ENCODE assay signal across 12 cellular contexts in genomic region chr2:48332286-48332685, GRCh38. TPM values are rescaled to one million over a fixed set of nuclear protein-coding genes. Genes with fewer than 3 reads are reported as not detected.
A peak's percentile ranks its signal among the peaks of the same experiment; 100 is the strongest.
DNase-seq lines count a peak whose midpoint lies in the region; ATAC-seq lines count a peak whose summit lies in the region.
"Had no signal": no experiment of that assay in that cellular context is flagged by ENCODE, and none has a peak within 500 bp of the region (broad histone marks: within the 10 kb centered on the region; RNA-seq: fewer than 3 reads in every experiment).

No MANE protein-coding gene starts in this region.

- H4K20me1 ChIP-seq in BLaER1 treated with 17β-estradiol and CSF1 and Interleukin-3, amounts not matched to agents 10 nM and 100 nM: peaks cover 0 to 47% (median 22%) of the 10 kb centered on the region in 11 experiments; a peak in 14 of 22 replicates

- intact Hi-C loops in right cardiac atrium (cut with DNase I): no loop called here

- DNase-seq in RPMI7951 (ENCODE audit: low read depth): peak; percentile 26
- DNase-seq in right cardiac atrium: no peak
- no peak for DNase-seq in activated gamma-delta T cell (lab: John Stamatoyannopoulos, UW)
- no peak for DNase-seq in activated CD8-positive, alpha-beta memory T cell treated with anti-CD3 and anti-CD28 coated beads, Interleukin-2, amount 50 U/mL, for 48 hours
- no peak for DNase-seq in GDM1 (lab: John Stamatoyannopoulos, UW)
- DNase-seq: activated CD4-positive, CD25-positive, alpha-beta regulatory T cell treated with anti-CD3 and anti-CD28 coated beads, Interleukin-2, amount 50 U/mL, for 72 hours; central memory CD4-positive, alpha-beta T cell; NCI-H1694 treated with DMSO at 0.1 percent for 48 hours; stimulated activated CD4-positive, alpha-beta T cell treated with anti-CD3 and anti-CD28 coated beads, Interleukin-4, amount 100 ng/mL, for 4 hours had no signal

- H3K27me3 ChIP-seq in BLaER1 treated with 17β-estradiol and CSF1 and Interleukin-3, amounts not matched to agents 10 nM and 100 nM: no peaks in the 10 kb centered on the region
- no peaks in the 10 kb centered on the region for H3K27me3 ChIP-seq in right cardiac atrium (ENCODE audit: control insufficient read depth, insufficient read depth)

- ATAC-seq in GM21825 (IDR thresholded peaks at IDR 0.05; ENCODE audit: unreplicated experiment): peak; percentile 44
- peak in 1 of 2 donors; percentile 28 for ATAC-seq in right cardiac atrium
- no peak for ATAC-seq in GM18907 (IDR thresholded peaks at IDR 0.05; ENCODE audit: unreplicated experiment)

- H3K27ac ChIP-seq in BLaER1 treated with 17β-estradiol and CSF1 and Interleukin-3, amounts not matched to agents 10 nM and 100 nM: peak overlapping the region in 6 of 11 experiments; percentile 15 to 66 (median 42); a peak in 10 of 22 replicates
- no peak overlapping the region for H3K27ac ChIP-seq in right cardiac atrium (ENCODE audit: low read length)

- H3K4me2 ChIP-seq in BLaER1 treated with 17β-estradiol and CSF1 and Interleukin-3, amounts not matched to agents 10 nM and 100 nM: peak overlapping the region in 5 of 11 experiments; percentile 35 to 68 (median 52); a peak in 8 of 22 replicates

- peaks cover 2 to 26% (median 20%) of the 10 kb centered on the region in 11 experiments; a peak in 18 of 22 replicates for H3K9me3 ChIP-seq in BLaER1 treated with 17β-estradiol and CSF1 and Interleukin-3, amounts not matched to agents 10 nM and 100 nM (replicated peaks in 1 of 11)
- no peaks in the 10 kb centered on the region for H3K9me3 ChIP-seq in right cardiac atrium (ENCODE audit: control insufficient read depth, low read length)

- H3K36me3 ChIP-seq in BLaER1 treated with 17β-estradiol and CSF1 and Interleukin-3, amounts not matched to agents 10 nM and 100 nM: peaks cover 8 to 40% (median 29%) of the 10 kb centered on the region in 11 experiments; a peak in 19 of 22 replicates

- H3K9ac ChIP-seq in BLaER1 treated with 17β-estradiol and CSF1 and Interleukin-3, amounts not matched to agents 10 nM and 100 nM: no peak overlapping the region

- WGBS in right cardiac atrium: 35% methylated on average over 5 of the region's 5 CpGs

- H3K4me1 ChIP-seq in BLaER1 treated with 17β-estradiol and CSF1 and Interleukin-3, amounts not matched to agents 10 nM and 100 nM: peaks cover 20 to 57% (median 34%) of the 10 kb centered on the region in 10 experiments
- H3K4me1 ChIP-seq in right cardiac atrium (ENCODE audit: control insufficient read depth, insufficient read depth, low read length): peaks cover 2% of the 10 kb centered on the region

- H3K4me3 ChIP-seq in BLaER1 treated with 17β-estradiol and CSF1 and Interleukin-3, amounts not matched to agents 10 nM and 100 nM: no peak overlapping the region
- H3K4me3 ChIP-seq in right cardiac atrium (ENCODE audit: low read length): peak overlapping the region; percentile 47

RNA-seq across cellular contexts. Expression of gene FOXN2, which starts 17.8 kb away (rescaled TPM):
- total RNA-seq in RPMI7951 (2014; rRNA removed; shearing (Covaris generic)): 49.1 and 56.0 TPM in 2 replicates
- total RNA-seq in right cardiac atrium: 10 to 100 TPM; 15.2 to 22.2 (median 18.7) TPM
- 4.4 TPM for polyA plus RNA-seq in right cardiac atrium
